ENCODE assay signal across 7 cellular contexts in the genomic region with DNA sequence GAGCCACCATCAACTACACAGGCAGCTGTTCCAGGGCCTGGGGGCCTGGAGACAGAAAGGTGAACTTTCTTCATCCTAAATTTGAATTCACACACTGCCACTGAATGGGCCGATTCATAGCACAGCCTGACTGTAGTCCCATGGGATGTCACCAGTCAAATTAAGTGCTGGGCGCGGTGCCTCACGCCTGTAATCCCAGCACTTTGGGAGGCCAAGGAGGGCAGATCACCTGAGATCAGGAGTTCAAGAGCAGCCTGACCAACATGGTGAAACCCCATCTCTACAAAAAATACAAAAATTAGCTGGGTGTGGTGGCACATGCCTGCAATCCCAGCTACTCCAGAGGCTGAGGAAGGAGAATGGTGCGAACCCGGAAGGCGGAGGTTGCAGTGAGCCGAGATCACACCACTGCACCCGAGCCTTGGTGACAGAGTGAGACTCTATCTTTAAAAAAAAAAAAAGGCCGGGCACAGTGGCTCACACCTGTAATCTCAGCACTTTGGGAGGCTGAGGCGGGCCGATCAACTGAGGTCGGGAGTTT. TPM values are rescaled to one million over a fixed set of nuclear protein-coding genes. Genes with fewer than 3 reads are reported as not detected.
DNase-seq lines count a peak whose midpoint lies in the region; ATAC-seq, FAIRE-seq and TF ChIP-seq lines count a peak whose summit lies in the region.
"Not testable (repeated sequence)": the region's sequence is repeated elsewhere in the genome, so short reads cannot be mapped to it uniquely, and the experiment has no call there.
"Had no signal": no experiment of that assay in that cellular context is flagged by ENCODE, and none has a peak within 500 bp of the region (broad histone marks: within the 10 kb centered on the region; RNA-seq: fewer than 3 reads in every experiment).

No MANE protein-coding gene starts in this region.

- CTCF ChIA-PET in PC-9 (lab: Charles Lee) (interaction anchor here (0.7 kb wide), 1 partner anchor 17 kb away, joined by 5 read pairs; no protein-coding TSS in a partner anchor), H1 (lab: Charles Lee; ENCODE audit: partially characterized antibody) (interaction anchor here (0.6 to 1.4 kb wide), 3 partner anchors 18 to 35 kb away, joined by 3 read pairs; a partner anchor contains a TSS)

- H3K9me2 ChIP-seq in Karpas-422 (replicated peaks; ENCODE audit: insufficient read depth, low read length); PC-9 (ENCODE audit: insufficient read depth): not testable (repeated sequence)

- H2BK15ac ChIP-seq in H1 (ENCODE audit: low read length): not testable (repeated sequence)

- not testable (repeated sequence) for H3K9me3 ChIP-seq in Karpas-422 (ENCODE audit: low read length); PC-9 (ENCODE audit: insufficient read depth, low read depth); H1 (ENCODE audit: insufficient read depth in 2 of 2, low read depth in 1 of 2, low read length in 1 of 2); heart right ventricle; iPS-20b (ENCODE audit: insufficient read depth, low read depth, low read length)

- ATAC-seq in heart right ventricle: not testable (repeated sequence)

- not testable (repeated sequence) for H3K4ac ChIP-seq in H1 (replicated peaks; ENCODE audit: insufficient read length, low read depth, low read length)

- H3K4me3 ChIP-seq in Karpas-422 (ENCODE audit: low read length): peak overlapping the region; percentile 38; the same call in 1 of the 2 replicates
- H3K4me3 ChIP-seq in PC-9; H1 (ENCODE audit: extremely low read depth in 1 of 4, insufficient read depth in 2 of 4, low read depth in 3 of 4, low read length in 4 of 4); heart right ventricle; iPS-20b (ENCODE audit: low read length): not testable (repeated sequence)

- H3F3A ChIP-seq in PC-9 (ENCODE audit: insufficient read depth, low read depth): peaks cover 16% of the 10 kb centered on the region

- not testable (repeated sequence) for H4K91ac ChIP-seq in H1 (replicated peaks; ENCODE audit: insufficient read length, low read length)

- H2BK12ac ChIP-seq in H1 (ENCODE audit: low read depth, low read length): not testable (repeated sequence)

- not testable (repeated sequence) for TF ChIP-seq RAD21 in H1 (IDR thresholded peaks at IDR 0.05 in 1 of 2, conservative IDR thresholded peaks at IDR 0.05 in 1 of 2; ENCODE audit: low read depth in 2 of 2, low read length in 2 of 2)

- H3K4me3 Mint-ChIP-seq in progenitor cell of endocrine pancreas (ENCODE audit: low read depth): not testable (repeated sequence)

- not testable (repeated sequence) for H2BK120ac ChIP-seq in H1 (replicated peaks; ENCODE audit: low read depth, low read length)

- H3K27me3 ChIP-seq in Karpas-422 (ENCODE audit: low read length); PC-9 (ENCODE audit: insufficient read depth, low read depth); H1 (replicated peaks in 1 of 4; ENCODE audit: control insufficient read depth in 3 of 4, extremely low read depth in 1 of 4, insufficient read depth in 3 of 4, low read length in 3 of 4); heart right ventricle; iPS-20b (ENCODE audit: insufficient read depth, low read length): not testable (repeated sequence)

- TF ChIP-seq EP300 in H1 (IDR thresholded peaks at IDR 0.05; ENCODE audit: borderline replicate concordance in 1 of 2, low read depth in 2 of 2, low read length in 2 of 2): not testable (repeated sequence)

- H2AK5ac ChIP-seq in H1 (ENCODE audit: low read depth, low read length): not testable (repeated sequence)

- not testable (repeated sequence) for TF ChIP-seq CTCF in PC-9 (conservative IDR thresholded peaks at IDR 0.05); H1 (IDR thresholded peaks at IDR 0.05; ENCODE audit: control extremely low read depth in 1 of 3, insufficient read depth in 1 of 3, low read depth in 1 of 3, low read length in 3 of 3); heart right ventricle (IDR thresholded peaks at IDR 0.05); progenitor cell of endocrine pancreas (IDR thresholded peaks at IDR 0.05; ENCODE audit: unreplicated experiment)

- peak overlapping the region; percentile 53 for H3K27ac ChIP-seq in Karpas-422 (ENCODE audit: low read length)
- peak overlapping the region; percentile 32; the same call in 1 of the 2 replicates for H3K27ac ChIP-seq in PC-9
- not testable (repeated sequence) for H3K27ac ChIP-seq in H1 (ENCODE audit: low read depth, low read length); iPS-20b (ENCODE audit: low read length)
- peak overlapping the region; percentile 32 to 82 (median 80) for H3K27ac ChIP-seq in heart right ventricle

- H3K23ac ChIP-seq in H1 (ENCODE audit: insufficient read length): not testable (repeated sequence)

- intact Hi-C loops in PC-9 (cut with micrococcal nuclease; ENCODE audit: unreplicated experiment): not testable (repeated sequence)
- intact Hi-C loops in heart right ventricle (cut with DNase I): loop anchor here in 3 of 10 donors (2.0 to 10.0 kb wide), 4 partner anchors 13 to 475 kb away; a partner anchor contains a TSS

- peak; percentile 84 for DNase-seq in Karpas-422
- DNase-seq in PC-9; H1 (ENCODE audit: low read depth in 1 of 2, low spot score in 2 of 2); heart right ventricle; progenitor cell of endocrine pancreas (ENCODE audit: low spot score, unreplicated experiment): not testable (repeated sequence)

- H3K27ac Mint-ChIP-seq in progenitor cell of endocrine pancreas: peak overlapping the region; percentile 84

- not testable (repeated sequence) for H3K56ac ChIP-seq in H1 (replicated peaks; ENCODE audit: insufficient read length, low read depth, low read length)

- H3K9ac ChIP-seq in Karpas-422 (ENCODE audit: low read length) (peak overlapping the region; percentile 51), iPS-20b (ENCODE audit: low read depth, low read length) (0 out of 2 replicates have a peak overlapping the region, but pooled peaks have one; percentile 33)
- H3K9ac ChIP-seq in H1 (replicated peaks in 1 of 4; ENCODE audit: extremely low read depth in 1 of 4, low read depth in 3 of 4, low read length in 3 of 4): not testable (repeated sequence)

- H3K14ac ChIP-seq in H1 (ENCODE audit: insufficient read length): not testable (repeated sequence)

- not testable (repeated sequence) for TF ChIP-seq POLR2A in H1 (IDR thresholded peaks at IDR 0.05; ENCODE audit: control extremely low read depth in 1 of 2, low read depth in 2 of 2, low read length in 2 of 2)

- not testable (repeated sequence) for BruUV-seq in PC-9 (replicated peaks; lab: Mats Ljungman, UMichigan)

- H3K79me2 ChIP-seq in Karpas-422 (ENCODE audit: low read length) (peaks cover 13% of the 10 kb centered on the region), PC-9 (ENCODE audit: low read depth) (peaks cover 20% of the 10 kb centered on the region)
- not testable (repeated sequence) for H3K79me2 ChIP-seq in H1 (ENCODE audit: control insufficient read depth in 1 of 2, insufficient read depth in 2 of 2, low read length in 2 of 2)

- H3K18ac ChIP-seq in H1 (ENCODE audit: extremely low read depth, low read length): peak overlapping the region; percentile 48; the same call in 1 of the 2 replicates

- POLR2A ChIA-PET in PC-9 (lab: Charles Lee; ENCODE audit: unreplicated experiment) (interaction anchor here (0.7 kb wide), 1 partner anchor 491 kb away, joined by 22 read pairs; no protein-coding TSS in a partner anchor), H1 (lab: Charles Lee; ENCODE audit: partially characterized antibody) (interaction anchor here (1.0 to 1.2 kb wide), 4 partner anchors 11 to 122 kb away, joined by 3 to 4 read pairs (median 3); a partner anchor contains a TSS)

- not testable (repeated sequence) for H2AFZ ChIP-seq in Karpas-422 (ENCODE audit: low read length); PC-9; H1 (ENCODE audit: low read length)

- not testable (repeated sequence) for H3K4me1 Mint-ChIP-seq in progenitor cell of endocrine pancreas (ENCODE audit: low read depth)

- 87% methylated on average over 10 of the region's 13 CpGs; no CpG with 5 or more reads in 1 of the 2 experiments for WGBS in H1 (ENCODE audit: extremely low coverage in 1 of 2, insufficient coverage in 1 of 2, insufficient read length in 1 of 2, insufficient replicate concordance in 2 of 2, low coverage in 1 of 2, low lambda C conversion rate in 2 of 2, missing lambda C conversion rate in 1 of 2), 2 experiments
- WGBS in heart right ventricle, 2 donors: 85 to 91% methylated on average over 13 of the region's 13 CpGs

- H3K23me2 ChIP-seq in H1 (ENCODE audit: low read depth, low read length): not testable (repeated sequence)

- FAIRE-seq in H1 (lab: Jason Lieb, UNC): not testable (repeated sequence)

- not testable (repeated sequence) for H4K8ac ChIP-seq in H1 (ENCODE audit: extremely low read depth, insufficient read depth, low read length)

- H3K27me3 Mint-ChIP-seq in progenitor cell of endocrine pancreas: not testable (repeated sequence)

- peaks cover 38% of the 10 kb centered on the region for H3K36me3 Mint-ChIP-seq in progenitor cell of endocrine pancreas (ENCODE audit: insufficient read depth)

- not testable (repeated sequence) for H2BK5ac ChIP-seq in H1 (ENCODE audit: low read depth, low read length)

- H3K4me1 ChIP-seq in Karpas-422 (ENCODE audit: low read length) (peaks cover 43% of the 10 kb centered on the region), PC-9 (replicated peaks; ENCODE audit: insufficient read depth) (peaks cover 19% of the 10 kb centered on the region), H1 (replicated peaks in 1 of 4; ENCODE audit: control insufficient read depth in 3 of 4, insufficient read depth in 4 of 4, low read length in 3 of 4) (peaks cover 7 to 27% (median 17%) of the 10 kb centered on the region in 4 experiments), heart right ventricle (peaks cover 6 to 56% (median 38%) of the 10 kb centered on the region in 9 donors), iPS-20b (ENCODE audit: insufficient read depth, low read length) (peaks cover 42% of the 10 kb centered on the region)

- H2BK20ac ChIP-seq in H1 (ENCODE audit: low read length): not testable (repeated sequence)

- not testable (repeated sequence) for H4K20me1 ChIP-seq in Karpas-422 (ENCODE audit: insufficient read depth, low read depth, low read length); PC-9 (ENCODE audit: insufficient read depth); H1 (replicated peaks in 1 of 2; ENCODE audit: control insufficient read depth in 1 of 2, insufficient read depth in 2 of 2, low read length in 2 of 2)

- peaks cover 10% of the 10 kb centered on the region for H3K9me3 Mint-ChIP-seq in progenitor cell of endocrine pancreas (ENCODE audit: low read depth)

- H3K79me1 ChIP-seq in H1 (ENCODE audit: low read depth, low read length): not testable (repeated sequence)

- H4K5ac ChIP-seq in H1 (ENCODE audit: insufficient read length, low read depth, low read length): not testable (repeated sequence)

- H3K4me2 ChIP-seq in Karpas-422 (ENCODE audit: low read depth, low read length, poor library complexity, severe bottlenecking): peak overlapping the region; percentile 68
- not testable (repeated sequence) for H3K4me2 ChIP-seq in PC-9; H1 (ENCODE audit: insufficient read depth in 1 of 2, low read depth in 2 of 2, low read length in 2 of 2)

- not testable (repeated sequence) for H3K36me3 ChIP-seq in Karpas-422 (ENCODE audit: insufficient read depth, low read length); PC-9 (ENCODE audit: low read depth); H1 (ENCODE audit: control insufficient read depth in 2 of 4, insufficient read depth in 4 of 4, low read length in 3 of 4); heart right ventricle; iPS-20b (ENCODE audit: insufficient read depth, low read depth, low read length)

RNA-seq across cellular contexts. Expression of a gene that starts 5.4 kb away (rescaled TPM):
- 9.8 and 16.9 TPM in 2 replicates for total RNA-seq in Karpas-422 (2014; rRNA removed; shearing (Covaris generic); ENCODE audit: low replicate concordance)
- total RNA-seq in PC-9 (2021) (14.5 and 17.9 TPM in 2 replicates), heart right ventricle (10 to 100 TPM in 7 of 10 donors, 1 to 10 TPM in 3; 8.5 to 14.3 (median 10.7) TPM), progenitor cell of endocrine pancreas (18.1 and 19.1 TPM in 2 replicates)
- total RNA-seq in H1 (2021; fragmentation: NEBNext Ultra II Directional; extraction: Animal tissue kit (Norgen Biotek cat#: 25700)): 10.3 and 12.0 TPM in 2 replicates
- polyA plus RNA-seq in H1 (2011; rRNA removed) (9.9 and 10.7 TPM in 2 replicates), heart right ventricle (1 to 10 TPM; 8.5 to 9.2 TPM)
- polyA plus RNA-seq in H1 (2011; cell fraction: cytosol; rRNA removed): 8.8 TPM
- 7.6 TPM for polyA plus RNA-seq in H1 (2011; cell fraction: nucleus; rRNA removed)
- polyA plus RNA-seq in H1 (2012, experiment 1 of 2): 5.0 to 6.3 TPM (median 5.5 TPM) in 4 replicates
- polyA plus RNA-seq in H1 (2012, experiment 2 of 2): 7.7 TPM
- polyA plus RNA-seq in H1 (2013, experiment 1 of 2): 5.0 TPM
- 5.1 TPM for polyA plus RNA-seq in H1 (2013, experiment 2 of 2)
- polyA minus RNA-seq in H1 (2011; rRNA and poly(A)+ RNA removed): 6.0 and 6.5 TPM in 2 replicates
- 6.8 TPM for polyA minus RNA-seq in H1 (2011; cell fraction: cytosol; rRNA and poly(A)+ RNA removed)
- polyA minus RNA-seq in H1 (2011; cell fraction: nucleus; rRNA and poly(A)+ RNA removed): 11.6 TPM
- total RNA-seq: G401 had no signal

RNA-seq across cellular contexts. Expression of a gene that starts 13.7 kb away (rescaled TPM):
- 59.4 and 107 TPM in 2 replicates for total RNA-seq in Karpas-422 (2014; rRNA removed; shearing (Covaris generic); ENCODE audit: low replicate concordance)
- total RNA-seq in PC-9 (2021) (64.2 and 68.4 TPM in 2 replicates), heart right ventricle (10 to 100 TPM; 36.0 to 71.7 (median 43.3) TPM), progenitor cell of endocrine pancreas (80.0 and 83.6 TPM in 2 replicates)
- total RNA-seq in H1 (2021; fragmentation: NEBNext Ultra II Directional; extraction: Animal tissue kit (Norgen Biotek cat#: 25700)): 34.7 and 36.1 TPM in 2 replicates
- polyA plus RNA-seq in H1 (2011; rRNA removed) (47.7 and 63.3 TPM in 2 replicates), heart right ventricle (10 to 100 TPM; 51.8 to 75.1 TPM)
- polyA plus RNA-seq in H1 (2011; cell fraction: cytosol; rRNA removed): 42.8 TPM
- 40.0 TPM for polyA plus RNA-seq in H1 (2011; cell fraction: nucleus; rRNA removed)
- polyA plus RNA-seq in H1 (2012, experiment 1 of 2): 25.3 to 31.6 TPM (median 27.9 TPM) in 4 replicates
- 28.8 TPM for polyA plus RNA-seq in H1 (2012, experiment 2 of 2)
- 26.6 TPM for polyA plus RNA-seq in H1 (2013, experiment 1 of 2)
- polyA plus RNA-seq in H1 (2013, experiment 2 of 2): 28.4 TPM
- polyA minus RNA-seq in H1 (2011; rRNA and poly(A)+ RNA removed): 14.0 and 14.1 TPM in 2 replicates
- 29.0 TPM for polyA minus RNA-seq in H1 (2011; cell fraction: cytosol; rRNA and poly(A)+ RNA removed)
- polyA minus RNA-seq in H1 (2011; cell fraction: nucleus; rRNA and poly(A)+ RNA removed): 15.6 TPM

RNA-seq across cellular contexts. Expression of a gene that starts 18.1 kb away (rescaled TPM):
- total RNA-seq in Karpas-422 (2014; rRNA removed; shearing (Covaris generic); ENCODE audit: low replicate concordance): 7.0 and 15.8 TPM in 2 replicates
- total RNA-seq in PC-9 (2021) (12.3 and 12.4 TPM in 2 replicates), heart right ventricle (10 to 100 TPM in 5 of 10 donors, 1 to 10 TPM in 5; 6.3 to 15.3 (median 10.3) TPM), progenitor cell of endocrine pancreas (36.1 and 36.6 TPM in 2 replicates)
- total RNA-seq in H1 (2021; fragmentation: NEBNext Ultra II Directional; extraction: Animal tissue kit (Norgen Biotek cat#: 25700)): 7.7 and 8.4 TPM in 2 replicates
- polyA plus RNA-seq in H1 (2011; rRNA removed) (5.7 and 8.3 TPM in 2 replicates), heart right ventricle (10 to 100 TPM in 1 of 2 donors, 1 to 10 TPM in 1; 5.6 to 11.7 TPM)
- 5.5 TPM for polyA plus RNA-seq in H1 (2011; cell fraction: cytosol; rRNA removed)
- 8.2 TPM for polyA plus RNA-seq in H1 (2011; cell fraction: nucleus; rRNA removed)
- polyA plus RNA-seq in H1 (2012, experiment 1 of 2): 4.7 to 5.7 TPM (median 5.0 TPM) in 4 replicates
- polyA plus RNA-seq in H1 (2012, experiment 2 of 2): 5.7 TPM
- polyA plus RNA-seq in H1 (2013, experiment 1 of 2): 4.9 TPM
- 4.6 TPM for polyA plus RNA-seq in H1 (2013, experiment 2 of 2)
- 2.0 and 2.3 TPM in 2 replicates for polyA minus RNA-seq in H1 (2011; rRNA and poly(A)+ RNA removed)
- 7.2 TPM for polyA minus RNA-seq in H1 (2011; cell fraction: cytosol; rRNA and poly(A)+ RNA removed)
- polyA minus RNA-seq in H1 (2011; cell fraction: nucleus; rRNA and poly(A)+ RNA removed): 4.4 TPM

RNA-seq across cellular contexts. Expression of a gene that starts 31.5 kb away (rescaled TPM):
- 18.0 and 24.9 TPM in 2 replicates for total RNA-seq in Karpas-422 (2014; rRNA removed; shearing (Covaris generic); ENCODE audit: low replicate concordance)
- total RNA-seq in PC-9 (2021): 13.1 and 25.7 TPM in 2 replicates
- 3.5 and 3.7 TPM in 2 replicates for total RNA-seq in H1 (2021; fragmentation: NEBNext Ultra II Directional; extraction: Animal tissue kit (Norgen Biotek cat#: 25700))
- polyA plus RNA-seq in H1 (2011; rRNA removed): 2.7 and 6.3 TPM in 2 replicates
- 3.3 TPM for polyA plus RNA-seq in H1 (2011; cell fraction: cytosol; rRNA removed)
- polyA plus RNA-seq in H1 (2011; cell fraction: nucleus; rRNA removed): 5.4 TPM
- 3.0 to 4.6 TPM (median 3.6 TPM) in 4 replicates for polyA plus RNA-seq in H1 (2012, experiment 1 of 2)
- 1.7 TPM for polyA plus RNA-seq in H1 (2012, experiment 2 of 2)
- polyA plus RNA-seq in H1 (2013, experiment 1 of 2): 3.8 TPM
- polyA plus RNA-seq in H1 (2013, experiment 2 of 2): 2.6 TPM
- 0.63 TPM in 2 replicates for polyA minus RNA-seq in H1 (2011; rRNA and poly(A)+ RNA removed)
- 3.4 TPM for polyA minus RNA-seq in H1 (2011; cell fraction: cytosol; rRNA and poly(A)+ RNA removed)
- polyA minus RNA-seq in H1 (2011; cell fraction: nucleus; rRNA and poly(A)+ RNA removed): 3.1 TPM
- total RNA-seq in heart right ventricle: 10 to 100 TPM in 7 of 10 donors, 1 to 10 TPM in 3; 6.3 to 16.2 (median 12.4) TPM
- polyA plus RNA-seq in heart right ventricle: 10 to 100 TPM in 1 of 2 donors, 1 to 10 TPM in 1; 9.3 to 23.8 TPM
- 20.0 and 22.5 TPM in 2 replicates for total RNA-seq in progenitor cell of endocrine pancreas

RNA-seq across cellular contexts. Expression of a gene that starts 45.4 kb away (rescaled TPM):
- total RNA-seq in Karpas-422 (2014; rRNA removed; shearing (Covaris generic); ENCODE audit: low replicate concordance): 14.9 and 20.8 TPM in 2 replicates
- total RNA-seq in PC-9 (2021) (30.9 and 39.8 TPM in 2 replicates), heart right ventricle (1 to 10 TPM; 2.8 to 8.4 (median 5.4) TPM), progenitor cell of endocrine pancreas (46.2 and 50.0 TPM in 2 replicates)
- total RNA-seq in H1 (2021; fragmentation: NEBNext Ultra II Directional; extraction: Animal tissue kit (Norgen Biotek cat#: 25700)): 12.9 and 14.8 TPM in 2 replicates
- polyA plus RNA-seq in H1 (2011; rRNA removed) (8.6 and 11.7 TPM in 2 replicates), heart right ventricle (1 to 10 TPM; 3.0 to 7.4 TPM)
- polyA plus RNA-seq in H1 (2011; cell fraction: cytosol; rRNA removed): 13.3 TPM
- polyA plus RNA-seq in H1 (2011; cell fraction: nucleus; rRNA removed): 14.2 TPM
- 7.3 to 12.2 TPM (median 10.2 TPM) in 4 replicates for polyA plus RNA-seq in H1 (2012, experiment 1 of 2)
- 5.7 TPM for polyA plus RNA-seq in H1 (2012, experiment 2 of 2)
- polyA plus RNA-seq in H1 (2013, experiment 1 of 2): 8.0 TPM
- 7.3 TPM for polyA plus RNA-seq in H1 (2013, experiment 2 of 2)
- 6.1 and 6.8 TPM in 2 replicates for polyA minus RNA-seq in H1 (2011; rRNA and poly(A)+ RNA removed)
- 6.2 TPM for polyA minus RNA-seq in H1 (2011; cell fraction: cytosol; rRNA and poly(A)+ RNA removed)
- 14.3 TPM for polyA minus RNA-seq in H1 (2011; cell fraction: nucleus; rRNA and poly(A)+ RNA removed)
- total RNA-seq: G401 had no signal
